In genomic region chr14:55102141-55102547, GRCh38 we compare ENCODE assay signal across 8 cellular contexts. TPM values are rescaled to one million over a fixed set of nuclear protein-coding genes. Genes with fewer than 3 reads are reported as not detected.
DNase-seq lines count a peak whose midpoint lies in the region; ATAC-seq and TF ChIP-seq lines count a peak whose summit lies in the region.

No MANE protein-coding gene starts in this region.

- no peak overlapping the region; the same call in 1 of the 2 replicates for H3K9ac ChIP-seq in HUES64 (ENCODE audit: low read depth, low read length)

- TF ChIP-seq POLR2A in Peyer's patch (IDR thresholded peaks at IDR 0.05) (peak in 1 of 2 donors; percentile 47), adrenal gland (IDR thresholded peaks at IDR 0.05) (no peak)

- peak overlapping the region; percentile 80; the same call in 1 of the 2 replicates for H3K27ac ChIP-seq in HUES64 (ENCODE audit: low read depth, low read length)
- peak overlapping the region; percentile 81 to 93 (median 88) for H3K27ac ChIP-seq in Peyer's patch
- H3K27ac ChIP-seq in adrenal gland, result peak overlapping the region in 2 of 5 donors; percentile 87 to 92
- H3K27ac ChIP-seq in right atrium auricular region, result peak overlapping the region; percentile 89 to 93

- H3K4me1 ChIP-seq in HUES64 (ENCODE audit: insufficient read depth, low read length), result peaks cover 22% of the 10 kb centered on the region
- H3K4me1 ChIP-seq in Peyer's patch, result peaks cover 9 to 68% (median 26%) of the 10 kb centered on the region in 4 donors
- peaks cover 13 to 55% of the 10 kb centered on the region in 2 donors for H3K4me1 ChIP-seq in adrenal gland (replicated peaks in 1 of 2)
- peaks cover 0 to 69% of the 10 kb centered on the region in 2 donors for H3K4me1 ChIP-seq in right atrium auricular region

- DNase-seq in GF-D8 (lab: John Stamatoyannopoulos, UW) (peak; percentile 94), Peyer's patch (peak; percentile 67 to 83 (median 74)), adrenal gland (peak in 6 of 7 donors; percentile 41 to 81 (median 53)), right atrium auricular region (ENCODE audit: low spot score) (peak; percentile 89), pulmonary artery endothelial cell (ENCODE audit: low read depth, low spot score) (peak; percentile 99)
- no peak for DNase-seq in effector CD8-positive, alpha-beta T cell (lab: John Stamatoyannopoulos, UW)

- H3K36me3 ChIP-seq in HUES64 (ENCODE audit: insufficient read depth, low read length), result no peaks in the 10 kb centered on the region
- H3K36me3 ChIP-seq in Peyer's patch, result no peaks in the 10 kb centered on the region
- no peaks in the 10 kb centered on the region for H3K36me3 ChIP-seq in adrenal gland (replicated peaks in 1 of 2)
- H3K36me3 ChIP-seq in right atrium auricular region, result no peaks in the 10 kb centered on the region

- H3K27me3 ChIP-seq in HUES64 (ENCODE audit: insufficient read depth, low read length) (no peaks in the 10 kb centered on the region), Peyer's patch (no peaks in the 10 kb centered on the region), adrenal gland (no peaks in the 10 kb centered on the region), right atrium auricular region (no peaks in the 10 kb centered on the region)

- no peaks in the 10 kb centered on the region for H3K9me3 ChIP-seq in HUES64 (ENCODE audit: insufficient read depth, low read depth, low read length)
- no peaks in the 10 kb centered on the region for H3K9me3 ChIP-seq in Peyer's patch
- H3K9me3 ChIP-seq in adrenal gland (replicated peaks in 1 of 3), result no peaks in the 10 kb centered on the region
- no peaks in the 10 kb centered on the region for H3K9me3 ChIP-seq in right atrium auricular region

- TF ChIP-seq CTCF in Peyer's patch (IDR thresholded peaks at IDR 0.05) (no peak), adrenal gland (IDR thresholded peaks at IDR 0.05) (no peak), right atrium auricular region (IDR thresholded peaks at IDR 0.05) (no peak)

- H3K4me3 ChIP-seq in HUES64 (ENCODE audit: low read length) (0 out of 2 replicates have a peak overlapping the region, but pooled peaks have one; percentile 21), Peyer's patch (no peak overlapping the region), adrenal gland (no peak overlapping the region), right atrium auricular region (no peak overlapping the region)

- 9% methylated on average over 6 of the region's 7 CpGs for WGBS in HUES64
- 20 to 36% (median 35%) methylated on average over 7 of the region's 7 CpGs for WGBS in adrenal gland, 4 donors

- ATAC-seq in GM21576 (IDR thresholded peaks at IDR 0.05; ENCODE audit: unreplicated experiment), result peak; percentile 57

- intact Hi-C loops in adrenal gland (cut with DNase I), result loop anchor here in 1 of 2 donors (5.0 kb wide), 1 partner anchor 35 kb away; no protein-coding TSS in a partner anchor

RNA-seq across cellular contexts. Expression of gene LGALS3, which starts 26.9 kb away (rescaled TPM):
- polyA plus RNA-seq in HUES64 (2013, experiment 1 of 2), result 2.6 TPM
- 4.8 TPM for polyA plus RNA-seq in HUES64 (2013, experiment 2 of 2)
- total RNA-seq in Peyer's patch (1,000 to 10,000 TPM in 3 of 4 donors, 100 to 1,000 TPM in 1; 242 to 1,284 (median 1,203) TPM), adrenal gland (100 to 1,000 TPM in 5 of 8 donors, 10 to 100 TPM in 3; 44.3 to 248 (median 120) TPM), right atrium auricular region (100 to 1,000 TPM; 178 to 184 TPM), pulmonary artery endothelial cell (48.6 and 60.1 TPM in 2 replicates)
- polyA plus RNA-seq in adrenal gland, result 100 to 1,000 TPM in 2 of 3 donors, 10 to 100 TPM in 1; 46.6 to 241 (median 174) TPM

RNA-seq across cellular contexts. Expression of gene MAPK1IP1L, which starts 50.7 kb away (rescaled TPM):
- polyA plus RNA-seq in HUES64 (2013, experiment 1 of 2), result 91.9 TPM
- 96.6 TPM for polyA plus RNA-seq in HUES64 (2013, experiment 2 of 2)
- total RNA-seq in Peyer's patch, result 10 to 100 TPM; 27.2 to 56.6 (median 35.2) TPM
- total RNA-seq in adrenal gland, result 100 to 1,000 TPM in 2 of 8 donors, 10 to 100 TPM in 6; 44.5 to 132 (median 85.2) TPM
- polyA plus RNA-seq in adrenal gland, result 100 to 1,000 TPM in 1 of 3 donors, 10 to 100 TPM in 2; 23.2 to 114 (median 25.0) TPM
- 100 to 1,000 TPM in 1 of 2 donors, 10 to 100 TPM in 1; 81.2 to 111 TPM for total RNA-seq in right atrium auricular region
- 22.9 and 23.7 TPM in 2 replicates for total RNA-seq in pulmonary artery endothelial cell
